In the genomic region with DNA sequence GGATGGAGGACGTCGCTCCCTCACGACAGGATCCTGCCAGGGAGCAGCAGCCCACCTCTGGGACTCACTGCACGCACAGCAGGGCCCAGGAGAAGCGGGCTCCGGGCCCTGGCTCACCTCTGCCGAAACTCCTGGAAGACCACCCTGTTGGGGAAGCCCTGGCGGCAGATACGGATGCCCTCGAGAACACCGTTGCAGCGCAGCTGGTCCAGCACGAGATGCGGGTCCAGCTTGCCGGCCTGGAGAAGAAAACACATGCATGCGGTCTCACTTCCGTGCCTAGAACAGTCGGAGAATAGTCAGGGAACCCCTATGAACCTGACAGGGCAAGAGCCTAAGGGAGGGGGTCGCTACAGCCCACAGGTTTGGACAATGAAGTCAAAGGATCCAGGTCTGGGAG, we compare ENCODE assay signal across 24 cellular contexts. TPM values are rescaled to one million over a fixed set of nuclear protein-coding genes. Genes with fewer than 3 reads are reported as not detected.
DNase-seq lines count a peak whose midpoint lies in the region; ATAC-seq and TF ChIP-seq lines count a peak whose summit lies in the region.
"Had no signal": no experiment of that assay in that cellular context is flagged by ENCODE, and none has a peak within 500 bp of the region (broad histone marks: within the 10 kb centered on the region; RNA-seq: fewer than 3 reads in every experiment).

No MANE protein-coding gene starts in this region.

- H3K9ac ChIP-seq in rectal smooth muscle tissue (ENCODE audit: low read length) (no peak overlapping the region), trophoblast cell (ENCODE audit: low read length) (no peak overlapping the region)
- H3K9ac ChIP-seq: parathyroid adenoma had no signal

- no peak overlapping the region for H3K18ac ChIP-seq in trophoblast cell (ENCODE audit: low read length)

- H2BK120ac ChIP-seq in trophoblast cell (ENCODE audit: insufficient read depth, low read length, poor library complexity) = no peak overlapping the region

- peaks cover 75% of the 10 kb centered on the region for H3K36me3 Mint-ChIP-seq in activated CD8-positive, alpha-beta T cell treated with anti-CD3 and anti-CD28 coated beads, Interleukin-2, amount 10 ng/mL, durations not matched to agents 7 days and 5 days (ENCODE audit: low read depth)
- H3K36me3 Mint-ChIP-seq in activated CD8-positive, alpha-beta T cell treated with anti-CD3 and anti-CD28 coated beads for 36 hours (ENCODE audit: low read depth) = peaks cover 75% of the 10 kb centered on the region
- peaks cover 64% of the 10 kb centered on the region for H3K36me3 Mint-ChIP-seq in HFFc6 (ENCODE audit: low read depth)
- peaks cover 100% of the 10 kb centered on the region for H3K36me3 Mint-ChIP-seq in dendritic cell treated with granulocyte-macrophage colony-stimulating factor and Interleukin-4, amounts not matched to agents 40 ng/mL and 50 ng/mL, for 4 days (ENCODE audit: low read depth)

- peaks cover 15% of the 10 kb centered on the region for H3K4me1 ChIP-seq in rectal smooth muscle tissue (ENCODE audit: control insufficient read depth, insufficient read depth, low read length)
- H3K4me1 ChIP-seq in trophoblast cell (ENCODE audit: control insufficient read depth in 1 of 2, insufficient read depth in 2 of 2, low read length in 2 of 2) = no peaks in the 10 kb centered on the region
- H3K4me1 ChIP-seq: adrenal gland, parathyroid adenoma had no signal

- H2AK5ac ChIP-seq in trophoblast cell (ENCODE audit: low read length) = no peak overlapping the region

- no peak overlapping the region for H4K12ac ChIP-seq in trophoblast cell (ENCODE audit: low read depth, low read length)

- H3K36me3 ChIP-seq in rectal smooth muscle tissue (ENCODE audit: control insufficient read depth, insufficient read depth, low read length) (peaks cover 84% of the 10 kb centered on the region), trophoblast cell (ENCODE audit: control insufficient read depth in 1 of 2, insufficient read depth in 2 of 2, low read length in 2 of 2) (peaks cover 82 to 88% of the 10 kb centered on the region in 2 experiments)

- no peak overlapping the region for H2BK12ac ChIP-seq in trophoblast cell (ENCODE audit: low read length)

- no peak for ATAC-seq in activated CD8-positive, alpha-beta T cell treated with anti-CD3 and anti-CD28 coated beads, Interleukin-2, amount 10 ng/mL, durations not matched to agents 7 days and 5 days
- no peak for ATAC-seq in activated CD8-positive, alpha-beta T cell treated with anti-CD3 and anti-CD28 coated beads for 36 hours
- ATAC-seq: activated CD4-positive, CD25-positive, alpha-beta regulatory T cell treated with anti-CD3 and anti-CD28 coated beads, Interleukin-2, amount 50 U/mL, for 24 hours; left colon had no signal

- no peak for TF ChIP-seq CTCF in activated CD8-positive, alpha-beta T cell treated with anti-CD3 and anti-CD28 coated beads for 36 hours (IDR thresholded peaks at IDR 0.05)
- TF ChIP-seq CTCF in HFFc6 (IDR thresholded peaks at IDR 0.05) = no peak
- no peak for TF ChIP-seq CTCF in coronary artery (IDR thresholded peaks at IDR 0.05)

- H3K9me3 Mint-ChIP-seq in activated CD8-positive, alpha-beta T cell treated with anti-CD3 and anti-CD28 coated beads, Interleukin-2, amount 10 ng/mL, durations not matched to agents 7 days and 5 days (ENCODE audit: insufficient read depth) = no peaks in the 10 kb centered on the region
- H3K9me3 Mint-ChIP-seq in activated CD8-positive, alpha-beta T cell treated with anti-CD3 and anti-CD28 coated beads for 36 hours = no peaks in the 10 kb centered on the region
- peaks cover 7% of the 10 kb centered on the region; the same call in 1 of the 2 replicates for H3K9me3 Mint-ChIP-seq in HFFc6
- no peaks in the 10 kb centered on the region for H3K9me3 Mint-ChIP-seq in dendritic cell treated with granulocyte-macrophage colony-stimulating factor and Interleukin-4, amounts not matched to agents 40 ng/mL and 50 ng/mL, for 4 days
- H3K9me3 Mint-ChIP-seq: activated T-helper 2 cell treated with anti-CD3 and anti-CD28 coated beads, Interferon-gamma antibody, Interleukin-2, Interleukin-4, amounts not matched to agents 10 μg/mL and 5 μg/mL and 100 μg/mL, durations not matched to agents 14 hours and 24 hours and 36 hours; nephron had no signal

- peaks cover 5% of the 10 kb centered on the region for H3K9me3 ChIP-seq in trophoblast cell (ENCODE audit: insufficient read depth, low read depth, low read length)
- H3K9me3 ChIP-seq: adrenal gland, thoracic aorta had no signal

- H3K4me3 Mint-ChIP-seq in activated CD8-positive, alpha-beta T cell treated with anti-CD3 and anti-CD28 coated beads, Interleukin-2, amount 10 ng/mL, durations not matched to agents 7 days and 5 days = no peak overlapping the region
- no peak overlapping the region for H3K4me3 Mint-ChIP-seq in activated CD8-positive, alpha-beta T cell treated with anti-CD3 and anti-CD28 coated beads for 36 hours
- H3K4me3 Mint-ChIP-seq in HFFc6 = peak overlapping the region; percentile 32; the same call in 1 of the 2 replicates
- no peak overlapping the region for H3K4me3 Mint-ChIP-seq in dendritic cell treated with granulocyte-macrophage colony-stimulating factor and Interleukin-4, amounts not matched to agents 40 ng/mL and 50 ng/mL, for 4 days
- H3K4me3 Mint-ChIP-seq: nephron had no signal

- no peak overlapping the region for H3K14ac ChIP-seq in trophoblast cell (ENCODE audit: low read length)

- peak overlapping the region; percentile 62 for H3K27ac ChIP-seq in rectal smooth muscle tissue (ENCODE audit: low read depth, low read length)
- no peak overlapping the region for H3K27ac ChIP-seq in trophoblast cell (ENCODE audit: low read depth, low read length)
- peak overlapping the region in 1 of 2 donors; percentile 10 for H3K27ac ChIP-seq in coronary artery
- H3K27ac ChIP-seq: adrenal gland, parathyroid adenoma had no signal

- H2AFZ ChIP-seq in trophoblast cell (ENCODE audit: insufficient read depth, low read length, poor library complexity) = no peak overlapping the region
- H2AFZ ChIP-seq: parathyroid adenoma had no signal

- H3K4me3 ChIP-seq in rectal smooth muscle tissue (ENCODE audit: low read length) (no peak overlapping the region), trophoblast cell (ENCODE audit: low read depth, low read length) (no peak overlapping the region), coronary artery (no peak overlapping the region)
- H3K4me3 ChIP-seq: adrenal gland, thoracic aorta had no signal

- H3K27ac Mint-ChIP-seq in activated CD8-positive, alpha-beta T cell treated with anti-CD3 and anti-CD28 coated beads, Interleukin-2, amount 10 ng/mL, durations not matched to agents 7 days and 5 days = peak overlapping the region; percentile 39
- H3K27ac Mint-ChIP-seq in activated CD8-positive, alpha-beta T cell treated with anti-CD3 and anti-CD28 coated beads for 36 hours = no peak overlapping the region
- H3K27ac Mint-ChIP-seq in HFFc6 = peak overlapping the region; percentile 54
- H3K27ac Mint-ChIP-seq in dendritic cell treated with granulocyte-macrophage colony-stimulating factor and Interleukin-4, amounts not matched to agents 40 ng/mL and 50 ng/mL, for 4 days = peak overlapping the region; percentile 69
- H3K27ac Mint-ChIP-seq: activated T-helper 2 cell treated with anti-CD3 and anti-CD28 coated beads, Interferon-gamma antibody, Interleukin-2, Interleukin-4, amounts not matched to agents 10 μg/mL and 5 μg/mL and 100 μg/mL, durations not matched to agents 14 hours and 24 hours and 36 hours; nephron had no signal

- no peak for DNase-seq in activated CD8-positive, alpha-beta T cell treated with anti-CD3 and anti-CD28 coated beads, Interleukin-2, amount 10 ng/mL, durations not matched to agents 7 days and 5 days
- no peak for DNase-seq in activated CD8-positive, alpha-beta T cell treated with anti-CD3 and anti-CD28 coated beads for 36 hours
- DNase-seq in HFFc6 (no peak), iPS-NIHi11 (ENCODE audit: low spot score) (no peak), trophoblast cell (no peak), coronary artery (ENCODE audit: low spot score) (no peak)
- DNase-seq: 8988T, adrenal gland, AML-193, dermis blood vessel endothelial cell, DMS79 treated with DMSO at 0.1 percent for 48 hours, head of caudate nucleus, left colon, NCI-H1092, NCI-H187 treated with DMSO at 0.1 percent for 48 hours, NCI-H748 treated with DMSO at 0.1 percent for 48 hours, T1000 had no signal

- no peak overlapping the region for H4K91ac ChIP-seq in trophoblast cell (ENCODE audit: low read depth, low read length)

- H3K79me1 ChIP-seq in trophoblast cell (ENCODE audit: low read length) = no peaks in the 10 kb centered on the region

- CTCF ChIA-PET in activated CD8-positive, alpha-beta T cell treated with anti-CD3 and anti-CD28 coated beads, Interleukin-2, amount 10 ng/mL, durations not matched to agents 7 days and 5 days (lab: Charles Lee) = no interaction called here
- CTCF ChIA-PET in activated CD8-positive, alpha-beta T cell treated with anti-CD3 and anti-CD28 coated beads for 36 hours (lab: Charles Lee) = interaction anchor here (10.8 kb wide), 1 partner anchor 164 kb away, joined by 152 read pairs; no protein-coding TSS in a partner anchor

- H2BK5ac ChIP-seq in trophoblast cell (ENCODE audit: low read depth, low read length, poor library complexity) = no peak overlapping the region

- POLR2A ChIA-PET in activated CD8-positive, alpha-beta T cell treated with anti-CD3 and anti-CD28 coated beads, Interleukin-2, amount 10 ng/mL, durations not matched to agents 7 days and 5 days (lab: Charles Lee) = no interaction called here
- POLR2A ChIA-PET in activated CD8-positive, alpha-beta T cell treated with anti-CD3 and anti-CD28 coated beads for 36 hours (lab: Charles Lee) = no interaction called here

- intact Hi-C loops in activated CD8-positive, alpha-beta T cell treated with anti-CD3 and anti-CD28 coated beads for 36 hours (cut with micrococcal nuclease) = no loop called here
- intact Hi-C loops in dendritic cell treated with granulocyte-macrophage colony-stimulating factor and Interleukin-4, amounts not matched to agents 40 ng/mL and 50 ng/mL, for 4 days (cut with micrococcal nuclease) = no loop called here

- no peaks in the 10 kb centered on the region for H3K27me3 Mint-ChIP-seq in activated CD8-positive, alpha-beta T cell treated with anti-CD3 and anti-CD28 coated beads, Interleukin-2, amount 10 ng/mL, durations not matched to agents 7 days and 5 days (ENCODE audit: low read depth)
- no peaks in the 10 kb centered on the region for H3K27me3 Mint-ChIP-seq in activated CD8-positive, alpha-beta T cell treated with anti-CD3 and anti-CD28 coated beads for 36 hours
- peaks cover 59% of the 10 kb centered on the region for H3K27me3 Mint-ChIP-seq in HFFc6 (ENCODE audit: insufficient read depth)
- no peaks in the 10 kb centered on the region for H3K27me3 Mint-ChIP-seq in dendritic cell treated with granulocyte-macrophage colony-stimulating factor and Interleukin-4, amounts not matched to agents 40 ng/mL and 50 ng/mL, for 4 days

- H3K4ac ChIP-seq in trophoblast cell (ENCODE audit: low read depth, low read length) = no peak overlapping the region

- peaks cover 14% of the 10 kb centered on the region for H3K4me1 Mint-ChIP-seq in activated CD8-positive, alpha-beta T cell treated with anti-CD3 and anti-CD28 coated beads, Interleukin-2, amount 10 ng/mL, durations not matched to agents 7 days and 5 days (ENCODE audit: low read depth)
- H3K4me1 Mint-ChIP-seq in activated CD8-positive, alpha-beta T cell treated with anti-CD3 and anti-CD28 coated beads for 36 hours (ENCODE audit: low read depth) = peaks cover 8% of the 10 kb centered on the region
- peaks cover 45% of the 10 kb centered on the region for H3K4me1 Mint-ChIP-seq in HFFc6 (ENCODE audit: low read depth)
- peaks cover 9% of the 10 kb centered on the region for H3K4me1 Mint-ChIP-seq in dendritic cell treated with granulocyte-macrophage colony-stimulating factor and Interleukin-4, amounts not matched to agents 40 ng/mL and 50 ng/mL, for 4 days (ENCODE audit: low read depth)
- H3K4me1 Mint-ChIP-seq: nephron had no signal

- no peaks in the 10 kb centered on the region for H3K79me2 ChIP-seq in trophoblast cell (ENCODE audit: control insufficient read depth, insufficient read depth, low read length, poor library complexity)

- no peaks in the 10 kb centered on the region for H3K27me3 ChIP-seq in rectal smooth muscle tissue (ENCODE audit: control insufficient read depth, insufficient read depth, low read length)
- H3K27me3 ChIP-seq in trophoblast cell (ENCODE audit: insufficient read depth, low read length) = no peaks in the 10 kb centered on the region
- H3K27me3 ChIP-seq: adrenal gland had no signal

- no CpG with 5 or more reads among the region's 19 CpGs for WGBS in trophoblast cell (ENCODE audit: extremely low coverage, insufficient coverage, insufficient read length)

- no peak overlapping the region for H3K4me2 ChIP-seq in trophoblast cell (ENCODE audit: low read length)

- no peak overlapping the region for H3K23ac ChIP-seq in trophoblast cell (ENCODE audit: low read length)

- H4K8ac ChIP-seq in trophoblast cell (ENCODE audit: low read depth, low read length) = no peak overlapping the region

RNA-seq across cellular contexts. Expression of a gene that starts 52.9 kb away (rescaled TPM):
- 10 to 100 TPM; 37.4 to 38.2 TPM for total RNA-seq in activated CD8-positive, alpha-beta T cell treated with anti-CD3 and anti-CD28 coated beads, Interleukin-2, amount 10 ng/mL, durations not matched to agents 7 days and 5 days
- 10 to 100 TPM; 13.8 to 17.1 TPM for total RNA-seq in activated CD8-positive, alpha-beta T cell treated with anti-CD3 and anti-CD28 coated beads for 36 hours
- total RNA-seq in HFFc6 (2021; fragmentation: NEBNext Ultra II Directional; extraction: Animal tissue kit (Norgen Biotek cat#: 25700)) = 1 to 10 TPM in 4 of 6 experiments, under 1 TPM in 2; 0.55 to 6.2 (median 4.9) TPM
- polyA plus RNA-seq in trophoblast cell (2013) = 0.03 and 0.04 TPM in 2 replicates
